In the genomic region with DNA sequence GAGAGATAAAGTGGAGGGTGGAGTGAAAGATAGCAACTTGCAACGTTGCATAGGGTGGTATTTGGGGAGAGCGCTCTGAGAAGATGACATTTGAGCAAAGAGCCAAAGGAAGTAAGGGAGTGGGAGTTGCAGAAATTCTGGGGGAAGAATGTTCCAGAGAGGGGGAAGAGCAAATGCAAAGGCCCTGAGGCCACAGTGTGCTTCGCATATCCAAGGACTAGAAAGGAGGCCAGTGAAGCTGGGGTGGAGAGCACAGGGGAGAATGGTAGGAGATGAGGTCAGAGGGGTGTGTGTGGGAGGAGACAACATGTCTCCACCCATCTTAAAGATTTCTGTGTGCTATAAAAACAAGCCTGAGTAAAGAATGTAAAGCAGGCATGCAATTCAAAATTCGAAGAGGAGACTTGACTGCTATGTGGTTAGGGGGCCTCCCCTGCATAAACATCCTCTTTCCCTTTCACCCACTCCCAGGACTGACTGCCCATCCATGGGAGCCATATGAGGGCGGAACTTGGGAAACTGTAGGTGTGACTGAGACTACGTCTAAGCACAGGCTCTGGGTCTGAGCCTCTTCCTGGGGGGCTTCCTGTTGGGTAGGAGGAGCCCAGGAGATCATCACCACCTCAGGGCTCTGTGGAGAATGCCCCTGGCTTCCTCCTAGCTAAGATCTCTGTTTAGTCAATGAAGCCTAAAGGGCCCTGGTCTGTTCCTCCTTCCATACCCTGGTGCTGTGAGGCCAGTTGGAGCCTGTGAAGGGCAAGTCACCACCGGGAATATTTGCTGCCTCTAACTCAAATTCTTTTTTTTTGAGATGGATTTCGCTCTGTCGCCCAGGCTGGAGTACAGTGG, we compare ENCODE assay signal across 3 cellular contexts.
TF ChIP-seq lines count a peak whose summit lies in the region.

No MANE protein-coding gene starts in this region.

TF ChIP-seq in SK-N-SH, 30 proteins besides CTCF, POLR2A, EP300 and RAD21 (continued from another document and continues in another):
- TF ChIP-seq SIN3A (IDR thresholded peaks at IDR 0.05; ENCODE audit: borderline replicate concordance, low read depth, low read length): no peak
- TF ChIP-seq, protein P1, sequence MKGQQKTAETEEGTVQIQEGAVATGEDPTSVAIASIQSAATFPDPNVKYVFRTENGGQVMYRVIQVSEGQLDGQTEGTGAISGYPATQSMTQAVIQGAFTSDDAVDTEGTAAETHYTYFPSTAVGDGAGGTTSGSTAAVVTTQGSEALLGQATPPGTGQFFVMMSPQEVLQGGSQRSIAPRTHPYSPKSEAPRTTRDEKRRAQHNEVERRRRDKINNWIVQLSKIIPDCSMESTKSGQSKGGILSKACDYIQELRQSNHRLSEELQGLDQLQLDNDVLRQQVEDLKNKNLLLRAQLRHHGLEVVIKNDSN (IDR thresholded peaks at IDR 0.05; ENCODE audit: borderline replicate concordance, low read depth): no peak
- no peak for TF ChIP-seq FOSL2 (IDR thresholded peaks at IDR 0.05; ENCODE audit: borderline replicate concordance, low read depth)
- no peak for TF ChIP-seq JUND (IDR thresholded peaks at IDR 0.05)
- no peak for TF ChIP-seq CHD2 (IDR thresholded peaks at IDR 0.05; ENCODE audit: low read length, partially characterized antibody)
- no peak for TF ChIP-seq RXRA (IDR thresholded peaks at IDR 0.05; ENCODE audit: borderline replicate concordance, low read depth)
- no peak for TF ChIP-seq POLR2AphosphoS5 (IDR thresholded peaks at IDR 0.05; ENCODE audit: low read depth, low read length)
- TF ChIP-seq, protein P2, sequence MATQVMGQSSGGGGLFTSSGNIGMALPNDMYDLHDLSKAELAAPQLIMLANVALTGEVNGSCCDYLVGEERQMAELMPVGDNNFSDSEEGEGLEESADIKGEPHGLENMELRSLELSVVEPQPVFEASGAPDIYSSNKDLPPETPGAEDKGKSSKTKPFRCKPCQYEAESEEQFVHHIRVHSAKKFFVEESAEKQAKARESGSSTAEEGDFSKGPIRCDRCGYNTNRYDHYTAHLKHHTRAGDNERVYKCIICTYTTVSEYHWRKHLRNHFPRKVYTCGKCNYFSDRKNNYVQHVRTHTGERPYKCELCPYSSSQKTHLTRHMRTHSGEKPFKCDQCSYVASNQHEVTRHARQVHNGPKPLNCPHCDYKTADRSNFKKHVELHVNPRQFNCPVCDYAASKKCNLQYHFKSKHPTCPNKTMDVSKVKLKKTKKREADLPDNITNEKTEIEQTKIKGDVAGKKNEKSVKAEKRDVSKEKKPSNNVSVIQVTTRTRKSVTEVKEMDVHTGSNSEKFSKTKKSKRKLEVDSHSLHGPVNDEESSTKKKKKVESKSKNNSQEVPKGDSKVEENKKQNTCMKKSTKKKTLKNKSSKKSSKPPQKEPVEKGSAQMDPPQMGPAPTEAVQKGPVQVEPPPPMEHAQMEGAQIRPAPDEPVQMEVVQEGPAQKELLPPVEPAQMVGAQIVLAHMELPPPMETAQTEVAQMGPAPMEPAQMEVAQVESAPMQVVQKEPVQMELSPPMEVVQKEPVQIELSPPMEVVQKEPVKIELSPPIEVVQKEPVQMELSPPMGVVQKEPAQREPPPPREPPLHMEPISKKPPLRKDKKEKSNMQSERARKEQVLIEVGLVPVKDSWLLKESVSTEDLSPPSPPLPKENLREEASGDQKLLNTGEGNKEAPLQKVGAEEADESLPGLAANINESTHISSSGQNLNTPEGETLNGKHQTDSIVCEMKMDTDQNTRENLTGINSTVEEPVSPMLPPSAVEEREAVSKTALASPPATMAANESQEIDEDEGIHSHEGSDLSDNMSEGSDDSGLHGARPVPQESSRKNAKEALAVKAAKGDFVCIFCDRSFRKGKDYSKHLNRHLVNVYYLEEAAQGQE (IDR thresholded peaks at IDR 0.05; ENCODE audit: low read depth, low read length): no peak
- TF ChIP-seq GATA2 (CRISPR knock-in tag; IDR thresholded peaks at IDR 0.05): no peak
- TF ChIP-seq TEAD4 (IDR thresholded peaks at IDR 0.05; ENCODE audit: borderline replicate concordance, insufficient read depth): no peak
- TF ChIP-seq, protein P3, sequence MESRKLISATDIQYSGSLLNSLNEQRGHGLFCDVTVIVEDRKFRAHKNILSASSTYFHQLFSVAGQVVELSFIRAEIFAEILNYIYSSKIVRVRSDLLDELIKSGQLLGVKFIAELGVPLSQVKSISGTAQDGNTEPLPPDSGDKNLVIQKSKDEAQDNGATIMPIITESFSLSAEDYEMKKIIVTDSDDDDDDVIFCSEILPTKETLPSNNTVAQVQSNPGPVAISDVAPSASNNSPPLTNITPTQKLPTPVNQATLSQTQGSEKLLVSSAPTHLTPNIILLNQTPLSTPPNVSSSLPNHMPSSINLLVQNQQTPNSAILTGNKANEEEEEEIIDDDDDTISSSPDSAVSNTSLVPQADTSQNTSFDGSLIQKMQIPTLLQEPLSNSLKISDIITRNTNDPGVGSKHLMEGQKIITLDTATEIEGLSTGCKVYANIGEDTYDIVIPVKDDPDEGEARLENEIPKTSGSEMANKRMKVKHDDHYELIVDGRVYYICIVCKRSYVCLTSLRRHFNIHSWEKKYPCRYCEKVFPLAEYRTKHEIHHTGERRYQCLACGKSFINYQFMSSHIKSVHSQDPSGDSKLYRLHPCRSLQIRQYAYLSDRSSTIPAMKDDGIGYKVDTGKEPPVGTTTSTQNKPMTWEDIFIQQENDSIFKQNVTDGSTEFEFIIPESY (IDR thresholded peaks at IDR 0.05; ENCODE audit: borderline replicate concordance, low read depth): no peak
- no peak for TF ChIP-seq TCF12 (IDR thresholded peaks at IDR 0.05)
- no peak for TF ChIP-seq ELF1 (IDR thresholded peaks at IDR 0.05)

TF ChIP-seq in SK-N-SH treated with all-trans-retinoic acid at 6 μM for 48 hours, 23 proteins besides CTCF, POLR2A, EP300 and RAD21:
- TF ChIP-seq, protein P4, sequence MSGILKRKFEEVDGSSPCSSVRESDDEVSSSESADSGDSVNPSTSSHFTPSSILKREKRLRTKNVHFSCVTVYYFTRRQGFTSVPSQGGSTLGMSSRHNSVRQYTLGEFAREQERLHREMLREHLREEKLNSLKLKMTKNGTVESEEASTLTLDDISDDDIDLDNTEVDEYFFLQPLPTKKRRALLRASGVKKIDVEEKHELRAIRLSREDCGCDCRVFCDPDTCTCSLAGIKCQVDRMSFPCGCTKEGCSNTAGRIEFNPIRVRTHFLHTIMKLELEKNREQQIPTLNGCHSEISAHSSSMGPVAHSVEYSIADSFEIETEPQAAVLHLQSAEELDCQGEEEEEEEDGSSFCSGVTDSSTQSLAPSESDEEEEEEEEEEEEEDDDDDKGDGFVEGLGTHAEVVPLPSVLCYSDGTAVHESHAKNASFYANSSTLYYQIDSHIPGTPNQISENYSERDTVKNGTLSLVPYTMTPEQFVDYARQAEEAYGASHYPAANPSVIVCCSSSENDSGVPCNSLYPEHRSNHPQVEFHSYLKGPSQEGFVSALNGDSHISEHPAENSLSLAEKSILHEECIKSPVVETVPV (CRISPR knock-in tag; IDR thresholded peaks at IDR 0.05): no peak
- no peak for TF ChIP-seq ZC3H10 (CRISPR knock-in tag; IDR thresholded peaks at IDR 0.05)
- TF ChIP-seq SNAI2 (CRISPR knock-in tag; IDR thresholded peaks at IDR 0.05): no peak
- TF ChIP-seq PPARA (CRISPR knock-in tag; IDR thresholded peaks at IDR 0.05; ENCODE audit: borderline replicate concordance): no peak
- TF ChIP-seq BACH2 (CRISPR knock-in tag; IDR thresholded peaks at IDR 0.05; ENCODE audit: borderline replicate concordance): no peak
- TF ChIP-seq ESRRG (CRISPR knock-in tag; IDR thresholded peaks at IDR 0.05): no peak
- no peak for TF ChIP-seq ARNTL (CRISPR knock-in tag; IDR thresholded peaks at IDR 0.05; ENCODE audit: borderline replicate concordance, low read depth)
- no peak for TF ChIP-seq ISL1 (CRISPR knock-in tag; IDR thresholded peaks at IDR 0.05)
- TF ChIP-seq, protein P5, sequence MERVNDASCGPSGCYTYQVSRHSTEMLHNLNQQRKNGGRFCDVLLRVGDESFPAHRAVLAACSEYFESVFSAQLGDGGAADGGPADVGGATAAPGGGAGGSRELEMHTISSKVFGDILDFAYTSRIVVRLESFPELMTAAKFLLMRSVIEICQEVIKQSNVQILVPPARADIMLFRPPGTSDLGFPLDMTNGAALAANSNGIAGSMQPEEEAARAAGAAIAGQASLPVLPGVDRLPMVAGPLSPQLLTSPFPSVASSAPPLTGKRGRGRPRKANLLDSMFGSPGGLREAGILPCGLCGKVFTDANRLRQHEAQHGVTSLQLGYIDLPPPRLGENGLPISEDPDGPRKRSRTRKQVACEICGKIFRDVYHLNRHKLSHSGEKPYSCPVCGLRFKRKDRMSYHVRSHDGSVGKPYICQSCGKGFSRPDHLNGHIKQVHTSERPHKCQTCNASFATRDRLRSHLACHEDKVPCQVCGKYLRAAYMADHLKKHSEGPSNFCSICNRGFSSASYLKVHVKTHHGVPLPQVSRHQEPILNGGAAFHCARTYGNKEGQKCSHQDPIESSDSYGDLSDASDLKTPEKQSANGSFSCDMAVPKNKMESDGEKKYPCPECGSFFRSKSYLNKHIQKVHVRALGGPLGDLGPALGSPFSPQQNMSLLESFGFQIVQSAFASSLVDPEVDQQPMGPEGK (CRISPR knock-in tag; IDR thresholded peaks at IDR 0.05; ENCODE audit: borderline replicate concordance): no peak
- no peak for TF ChIP-seq ZNF565 (CRISPR knock-in tag; conservative IDR thresholded peaks at IDR 0.05; ENCODE audit: low read depth)
- no peak for TF ChIP-seq RARB (CRISPR knock-in tag; IDR thresholded peaks at IDR 0.05)
- TF ChIP-seq CSDC2 (CRISPR knock-in tag; IDR thresholded peaks at IDR 0.05): no peak
- no peak for TF ChIP-seq TCF4 (CRISPR knock-in tag; IDR thresholded peaks at IDR 0.05; ENCODE audit: borderline replicate concordance)
- no peak for TF ChIP-seq ZNF8 (CRISPR knock-in tag; IDR thresholded peaks at IDR 0.05)

TF ChIP-seq in HEK293T, 16 proteins besides CTCF, POLR2A, EP300 and RAD21 (continued from another document):
- TF ChIP-seq, protein P6, sequence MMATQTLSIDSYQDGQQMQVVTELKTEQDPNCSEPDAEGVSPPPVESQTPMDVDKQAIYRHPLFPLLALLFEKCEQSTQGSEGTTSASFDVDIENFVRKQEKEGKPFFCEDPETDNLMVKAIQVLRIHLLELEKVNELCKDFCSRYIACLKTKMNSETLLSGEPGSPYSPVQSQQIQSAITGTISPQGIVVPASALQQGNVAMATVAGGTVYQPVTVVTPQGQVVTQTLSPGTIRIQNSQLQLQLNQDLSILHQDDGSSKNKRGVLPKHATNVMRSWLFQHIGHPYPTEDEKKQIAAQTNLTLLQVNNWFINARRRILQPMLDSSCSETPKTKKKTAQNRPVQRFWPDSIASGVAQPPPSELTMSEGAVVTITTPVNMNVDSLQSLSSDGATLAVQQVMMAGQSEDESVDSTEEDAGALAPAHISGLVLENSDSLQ (IDR thresholded peaks at IDR 0.05): no peak
- TF ChIP-seq TARDBP (IDR thresholded peaks at IDR 0.05) (no peak), ELF4 (IDR thresholded peaks at IDR 0.05) (no peak), ARNT (IDR thresholded peaks at IDR 0.05) (no peak), BHLHE40 (IDR thresholded peaks at IDR 0.05; ENCODE audit: borderline replicate concordance) (no peak)
